In genomic region chr10:94219829-94220228, GRCh38 we compare ENCODE assay signal across 22 cellular contexts.
DNase-seq lines count a peak whose midpoint lies in the region; FAIRE-seq and TF ChIP-seq lines count a peak whose summit lies in the region.
"Had no signal": no experiment of that assay in that cellular context is flagged by ENCODE, and none has a peak within 500 bp of the region (broad histone marks: within the 10 kb centered on the region; RNA-seq: fewer than 3 reads in every experiment).

No MANE protein-coding gene starts in this region.

- intact Hi-C loops in ascending aorta (cut with DNase I), result loop anchor here (10.0 kb wide), 1 partner anchor 305 kb away; no protein-coding TSS in a partner anchor

- H3K9ac ChIP-seq in MM.1S (ENCODE audit: low read length), result no peak overlapping the region
- H3K9ac ChIP-seq: KMS-11 had no signal

- no peak for TF ChIP-seq POLR2A in H54 (IDR thresholded peaks at IDR 0.05; ENCODE audit: low read depth, low read length)

- H2AFZ ChIP-seq in MM.1S (ENCODE audit: low read length), result no peak overlapping the region

- H3K4me3 ChIP-seq in ascending aorta (no peak overlapping the region), MM.1S (ENCODE audit: low read length) (no peak overlapping the region)
- H3K4me3 ChIP-seq: skin epidermis had no signal

- peak; percentile 35 for DNase-seq in Daoy (ENCODE audit: low read depth)
- peak; percentile 27 for DNase-seq in H54 (ENCODE audit: insufficient read length, low spot score)
- no peak for DNase-seq in ascending aorta (ENCODE audit: low spot score in 2 of 2)
- peak; percentile 46 for DNase-seq in iris pigment epithelial cell (ENCODE audit: low read depth)
- no peak for DNase-seq in MM.1S
- DNase-seq in cortex of kidney (lab: John Stamatoyannopoulos, UW), result no peak
- DNase-seq in SHP77 treated with DMSO at 0.1 percent for 48 hours (lab: John Stamatoyannopoulos, UW), result no peak
- DNase-seq: activated CD4-positive, alpha-beta T cell treated with anti-CD3 and anti-CD28 coated beads, Interleukin-2, amount 50 U/mL, for 1 hour; activated CD8-positive, alpha-beta memory T cell treated with anti-CD3 and anti-CD28 coated beads, Interleukin-2, amount 50 U/mL, for 4 hours; activated naive CD8-positive, alpha-beta T cell treated with anti-CD3 and anti-CD28 coated beads, Interleukin-2, amount 10 ng/mL, durations not matched to agents 7 days and 5 days; AML-193; CD8-positive, alpha-beta T cell; immature natural killer cell; mammary epithelial cell; NCI-H1048; NCI-H526 treated with DMSO at 0.1 percent for 48 hours; stimulated activated naive CD4-positive, alpha-beta T cell had no signal

- FAIRE-seq in H54 (lab: Jason Lieb, UNC), result peak; percentile 79
- FAIRE-seq: bronchial epithelial cell, HTR-8/SVneo had no signal

- no peaks in the 10 kb centered on the region for H3K27me3 ChIP-seq in ascending aorta
- H3K27me3 ChIP-seq in MM.1S (replicated peaks; ENCODE audit: insufficient read depth, low read length), result no peaks in the 10 kb centered on the region

- H4K20me1 ChIP-seq in MM.1S (ENCODE audit: insufficient read depth, low read length), result no peaks in the 10 kb centered on the region

- H3K9me3 ChIP-seq in ascending aorta (no peaks in the 10 kb centered on the region), MM.1S (replicated peaks; ENCODE audit: insufficient read depth, low read length) (no peaks in the 10 kb centered on the region)

- H3F3A ChIP-seq in MM.1S (ENCODE audit: insufficient read depth, low read length), result no peaks in the 10 kb centered on the region

- H3K4me1 ChIP-seq in ascending aorta, result peaks cover 0 to 29% of the 10 kb centered on the region in 2 donors
- no peaks in the 10 kb centered on the region for H3K4me1 ChIP-seq in MM.1S (ENCODE audit: low read length)

- H3K27ac ChIP-seq in ascending aorta, result peak overlapping the region; percentile 46 to 55
- H3K27ac ChIP-seq in MM.1S (ENCODE audit: low read length), result no peak overlapping the region
- H3K27ac ChIP-seq: KMS-11, RWPE1, skin epidermis had no signal

- no peak overlapping the region for H3K4me2 ChIP-seq in MM.1S (ENCODE audit: low read depth, low read length)
- H3K4me2 ChIP-seq: KMS-11 had no signal

- H3K79me2 ChIP-seq in MM.1S (ENCODE audit: low read length), result no peaks in the 10 kb centered on the region

- no peaks in the 10 kb centered on the region for H3K9me2 ChIP-seq in MM.1S (replicated peaks; ENCODE audit: insufficient read depth, low read length)

- H3K36me3 ChIP-seq in ascending aorta, result no peaks in the 10 kb centered on the region
- H3K36me3 ChIP-seq in MM.1S (replicated peaks; ENCODE audit: insufficient read depth, low read length), result no peaks in the 10 kb centered on the region

- TF ChIP-seq CTCF in ascending aorta (IDR thresholded peaks at IDR 0.05), result no peak
- no peak for TF ChIP-seq CTCF in MM.1S (IDR thresholded peaks at IDR 0.05; ENCODE audit: low read length)

Comparison
In these comparisons a context has a peak if more than half of its experiments do, and no peak if none do; other contexts are left out.
1. DNase-seq: peak in Daoy (single experiment), H54 (single experiment) and iris pigment epithelial cell (single experiment); none in ascending aorta (0 of 2), MM.1S (single experiment), cortex of kidney (single experiment) and SHP77 treated with DMSO at 0.1 percent for 48 hours (single experiment).